Comparison of ENCODE assay signal across 8 cellular contexts in the genomic region with DNA sequence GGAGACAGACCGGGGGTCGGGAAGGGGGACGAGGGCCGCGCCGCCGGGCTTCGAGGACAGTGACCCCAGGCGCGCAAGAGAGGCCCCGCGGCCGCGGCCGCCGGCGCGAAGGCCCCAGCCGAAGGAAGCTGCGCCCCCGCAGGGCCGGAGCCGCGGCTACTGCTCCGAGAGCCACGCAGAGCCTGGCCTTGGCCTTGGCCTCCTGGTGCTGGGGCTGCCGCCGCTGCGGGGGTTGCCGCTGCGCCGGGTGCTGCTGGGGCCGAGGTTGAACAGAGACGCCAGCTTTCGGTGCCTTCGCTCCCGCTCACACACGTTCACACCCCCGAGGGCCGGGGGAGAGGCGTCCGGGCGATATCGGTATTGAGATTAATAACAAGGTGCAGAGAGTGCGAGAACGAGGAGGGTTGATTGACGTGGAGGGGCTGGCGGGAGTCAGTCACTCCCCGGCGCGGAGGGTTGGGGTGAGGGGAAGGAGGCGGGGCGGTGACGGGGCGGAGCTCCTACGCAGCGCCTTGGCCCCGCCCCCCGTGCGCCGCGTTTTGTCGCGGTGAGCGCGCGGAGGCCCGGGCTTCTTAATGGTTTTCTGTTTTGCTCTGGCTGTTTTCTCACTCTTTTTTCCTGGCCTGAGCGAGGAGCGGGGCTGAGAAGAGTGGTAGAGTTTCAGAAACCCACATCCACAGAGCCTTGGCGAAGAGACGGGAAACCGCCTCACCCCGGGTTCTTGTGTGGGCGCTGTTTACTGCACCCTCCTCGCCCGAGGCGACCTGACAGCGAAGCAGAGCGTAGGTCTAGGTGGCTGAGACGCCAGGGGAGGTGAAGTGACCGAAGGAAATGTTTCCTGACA. TPM values are rescaled to one million over a fixed set of nuclear protein-coding genes. Genes with fewer than 3 reads are reported as not detected.
DNase-seq lines count a peak whose midpoint lies in the region; ATAC-seq and TF ChIP-seq lines count a peak whose summit lies in the region.

No MANE protein-coding gene starts in this region.

- H3K9me3 ChIP-seq in BE2C = no peaks in the 10 kb centered on the region

- H3K4me3 ChIP-seq in BE2C (ENCODE audit: low read depth, low read length) = peak overlapping the region; percentile 90
- H3K4me3 ChIP-seq in choroid plexus epithelial cell (ENCODE audit: low read depth, low read length) = peak overlapping the region; percentile 90

- H3K4me1 ChIP-seq in BE2C = no peaks in the 10 kb centered on the region

- no peaks in the 10 kb centered on the region for H3K27me3 ChIP-seq in BE2C

- peaks cover 46% of the 10 kb centered on the region for H3K4me1 Mint-ChIP-seq in activated CD4-positive, alpha-beta T cell treated with anti-CD3 and anti-CD28 coated beads for 36 hours

- no peaks in the 10 kb centered on the region for H3K27me3 Mint-ChIP-seq in activated CD4-positive, alpha-beta T cell treated with anti-CD3 and anti-CD28 coated beads for 36 hours

- H3K27ac Mint-ChIP-seq in activated CD4-positive, alpha-beta T cell treated with anti-CD3 and anti-CD28 coated beads for 36 hours = peak overlapping the region; percentile 97

- intact Hi-C loops in activated CD4-positive, alpha-beta T cell treated with anti-CD3 and anti-CD28 coated beads for 36 hours (cut with DNase I, micrococcal nuclease) = loop anchor here (1.0 to 5.0 kb wide), 10 partner anchors 19 to 957 kb away; partner anchors contain the start of genes MRPL1 (in 2 of the 2), BMP2K (in 1 of the 2) and CCNG2 (in 1 of the 2)

- peaks cover 38% of the 10 kb centered on the region for H3K36me3 Mint-ChIP-seq in activated CD4-positive, alpha-beta T cell treated with anti-CD3 and anti-CD28 coated beads for 36 hours (ENCODE audit: low read depth)

- no peak for TF ChIP-seq CTCF in BE2C (IDR thresholded peaks at IDR 0.05; ENCODE audit: low read depth, low read length)
- no peak for TF ChIP-seq CTCF in choroid plexus epithelial cell (conservative IDR thresholded peaks at IDR 0.05; ENCODE audit: low read depth, low read length)

- POLR2A ChIA-PET in activated CD4-positive, alpha-beta T cell treated with anti-CD3 and anti-CD28 coated beads for 36 hours (lab: Charles Lee) = interaction anchor here (0.7 to 2.8 kb wide), 8 partner anchors 19 to 363 kb away, joined by 3 to 85 read pairs (median 6); partner anchors contain the start of gene MRPL1

- H3K4me3 Mint-ChIP-seq in activated CD4-positive, alpha-beta T cell treated with anti-CD3 and anti-CD28 coated beads for 36 hours = peak overlapping the region; percentile 99

- CTCF ChIA-PET in activated CD4-positive, alpha-beta T cell treated with anti-CD3 and anti-CD28 coated beads for 36 hours (lab: Charles Lee) = interaction anchor here (0.7 to 2.6 kb wide), 4 partner anchors 13 to 42 kb away, joined by 3 to 16 read pairs (median 4); partner anchors contain the start of gene MRPL1

- no peaks in the 10 kb centered on the region for H3K36me3 ChIP-seq in BE2C

- DNase-seq in BE2C (peak; percentile 94), NCI-H460 (ENCODE audit: extremely low read depth, low read depth) (peak; percentile 69), choroid plexus epithelial cell (ENCODE audit: low read depth) (peak; percentile 89), left kidney (ENCODE audit: low read depth, low spot score) (peak; percentile 96)
- DNase-seq in activated CD4-positive, alpha-beta T cell treated with anti-CD3 and anti-CD28 coated beads for 36 hours = peak; percentile 98
- peak; percentile 95 to 97 for DNase-seq in stimulated activated CD4-positive, alpha-beta T cell treated with anti-CD3 and anti-CD28 coated beads, Interleukin-2, amount 100 ng/mL, for 24 hours

- no peaks in the 10 kb centered on the region for H3K9me3 Mint-ChIP-seq in activated CD4-positive, alpha-beta T cell treated with anti-CD3 and anti-CD28 coated beads for 36 hours (ENCODE audit: low read depth)

- ATAC-seq in GM19043 (IDR thresholded peaks at IDR 0.05; ENCODE audit: low read depth, unreplicated experiment) (peak; percentile 70), HG03354 (IDR thresholded peaks at IDR 0.05; ENCODE audit: poor library complexity, severe bottlenecking, unreplicated experiment) (peak; percentile 78)
- ATAC-seq in activated CD4-positive, alpha-beta T cell treated with anti-CD3 and anti-CD28 coated beads for 36 hours = peak; percentile 82

RNA-seq across cellular contexts. Expression of gene CNOT6L, which starts 0.9 kb away (rescaled TPM):
- polyA plus RNA-seq in BE2C (2012; ENCODE audit: insufficient read depth, insufficient read length, low read depth) = 2.7 TPM
- total RNA-seq in NCI-H460 (2014; rRNA removed; shearing (Covaris generic)) = 12.6 and 14.3 TPM in 2 replicates
- polyA plus RNA-seq in NCI-H460 (2014; cell fraction: nucleus; rRNA removed) = 3.9 and 6.9 TPM in 2 replicates
- 100 to 1,000 TPM; 111 to 122 TPM for total RNA-seq in activated CD4-positive, alpha-beta T cell treated with anti-CD3 and anti-CD28 coated beads for 36 hours

RNA-seq across cellular contexts. Expression of gene MRPL1, which starts 42.6 kb away (rescaled TPM):
- 46.2 TPM for polyA plus RNA-seq in BE2C (2012; ENCODE audit: insufficient read depth, insufficient read length, low read depth)
- total RNA-seq in NCI-H460 (2014; rRNA removed; shearing (Covaris generic)) = 23.4 and 35.7 TPM in 2 replicates
- polyA plus RNA-seq in NCI-H460 (2014; cell fraction: nucleus; rRNA removed) = 17.0 and 18.9 TPM in 2 replicates
- 10 to 100 TPM; 61.1 to 70.6 TPM for total RNA-seq in activated CD4-positive, alpha-beta T cell treated with anti-CD3 and anti-CD28 coated beads for 36 hours

Comparison
In these comparisons a context has a peak if more than half of its experiments do, and no peak if none do; other contexts are left out.
1. Peak in every context shown above with its lines: DNase-seq, ATAC-seq and H3K4me3 ChIP-seq.